ENCODE assay signal across 17 cellular contexts in the genomic region with DNA sequence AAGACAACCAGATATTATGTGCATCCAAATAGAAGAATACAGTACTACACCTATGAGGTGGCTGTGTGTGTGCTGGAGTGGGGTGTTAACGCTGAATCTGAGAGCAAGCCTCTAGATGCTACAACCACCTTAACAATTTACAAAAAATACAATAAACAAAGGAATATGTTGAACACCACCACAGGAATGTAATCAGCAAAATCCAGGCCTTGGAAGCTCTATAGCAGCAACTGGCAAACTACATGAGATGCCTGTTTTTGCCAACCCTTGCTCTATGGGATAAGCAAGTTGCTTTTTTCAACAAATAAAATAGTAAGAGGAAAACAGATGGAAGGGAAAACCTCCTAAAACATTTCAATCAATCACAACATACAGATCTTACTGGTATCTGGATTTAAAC. TPM values are rescaled to one million over a fixed set of nuclear protein-coding genes. Genes with fewer than 3 reads are reported as not detected.
DNase-seq lines count a peak whose midpoint lies in the region; ATAC-seq and TF ChIP-seq lines count a peak whose summit lies in the region.
"Had no signal": no experiment of that assay in that cellular context is flagged by ENCODE, and none has a peak within 500 bp of the region (broad histone marks: within the 10 kb centered on the region; RNA-seq: fewer than 3 reads in every experiment).

No MANE protein-coding gene starts in this region.

- H3K4me1 Mint-ChIP-seq in activated naive CD8-positive, alpha-beta T cell (ENCODE audit: low read depth): peaks cover 58% of the 10 kb centered on the region
- peaks cover 33% of the 10 kb centered on the region for H3K4me1 Mint-ChIP-seq in activated naive CD8-positive, alpha-beta T cell treated with anti-CD3 and anti-CD28 coated beads, Interleukin-2, amount 50 U/mL, for 24 hours
- H3K4me1 Mint-ChIP-seq in IgD-negative memory B cell (peaks cover 16 to 31% (median 19%) of the 10 kb centered on the region in 3 donors), brain (peaks cover 5% of the 10 kb centered on the region), progenitor cell of endocrine pancreas (ENCODE audit: low read depth) (no peaks in the 10 kb centered on the region)

- ATAC-seq in activated naive CD8-positive, alpha-beta T cell treated with anti-CD3 and anti-CD28 coated beads, Interleukin-2, amount 50 U/mL, for 24 hours: no peak
- no peak for ATAC-seq in HG03097 (IDR thresholded peaks at IDR 0.05; ENCODE audit: low FRiP score, unreplicated experiment)
- ATAC-seq: body of pancreas; HCT116; mucosa of descending colon; Right ventricle myocardium inferior; stimulated activated memory B cell treated with anti-CD40 and anti-IgM and Interleukin-4, amounts not matched to agents 10 μg/mL and 1 μg/mL and 100 μg/mL, for 72 hours had no signal

- H3K27ac Mint-ChIP-seq in activated naive CD8-positive, alpha-beta T cell: peak overlapping the region; percentile 28
- H3K27ac Mint-ChIP-seq in activated naive CD8-positive, alpha-beta T cell treated with anti-CD3 and anti-CD28 coated beads, Interleukin-2, amount 50 U/mL, for 24 hours: no peak overlapping the region
- H3K27ac Mint-ChIP-seq in IgD-negative memory B cell: peak overlapping the region in 2 of 3 donors; percentile 23 to 39
- peak overlapping the region in 3 of 5 experiments; percentile 25 to 36 (median 32) for H3K27ac Mint-ChIP-seq in brain
- H3K27ac Mint-ChIP-seq in progenitor cell of endocrine pancreas: peak overlapping the region; percentile 29
- H3K27ac Mint-ChIP-seq: stimulated activated memory B cell treated with anti-CD40 and anti-IgM and Interleukin-4, amounts not matched to agents 10 μg/mL and 1 μg/mL and 100 μg/mL, for 72 hours had no signal

- H3K27me3 Mint-ChIP-seq in activated naive CD8-positive, alpha-beta T cell: no peaks in the 10 kb centered on the region
- no peaks in the 10 kb centered on the region for H3K27me3 Mint-ChIP-seq in activated naive CD8-positive, alpha-beta T cell treated with anti-CD3 and anti-CD28 coated beads, Interleukin-2, amount 50 U/mL, for 24 hours
- no peaks in the 10 kb centered on the region for H3K27me3 Mint-ChIP-seq in IgD-negative memory B cell
- H3K27me3 Mint-ChIP-seq in brain: no peaks in the 10 kb centered on the region
- no peaks in the 10 kb centered on the region for H3K27me3 Mint-ChIP-seq in progenitor cell of endocrine pancreas
- H3K27me3 Mint-ChIP-seq: stimulated activated memory B cell treated with anti-CD40 and anti-IgM and Interleukin-4, amounts not matched to agents 10 μg/mL and 1 μg/mL and 100 μg/mL, for 72 hours had no signal

- H3K36me3 Mint-ChIP-seq in activated naive CD8-positive, alpha-beta T cell: peaks cover 19% of the 10 kb centered on the region
- H3K36me3 Mint-ChIP-seq in activated naive CD8-positive, alpha-beta T cell treated with anti-CD3 and anti-CD28 coated beads, Interleukin-2, amount 50 U/mL, for 24 hours (ENCODE audit: low read depth): peaks cover 55% of the 10 kb centered on the region
- peaks cover 1% of the 10 kb centered on the region for H3K36me3 Mint-ChIP-seq in IgD-negative memory B cell
- peaks cover 84% of the 10 kb centered on the region for H3K36me3 Mint-ChIP-seq in brain
- H3K36me3 Mint-ChIP-seq in progenitor cell of endocrine pancreas (ENCODE audit: insufficient read depth): peaks cover 19% of the 10 kb centered on the region

- TF ChIP-seq CTCF in brain (conservative IDR thresholded peaks at IDR 0.05): no peak
- TF ChIP-seq CTCF in progenitor cell of endocrine pancreas (IDR thresholded peaks at IDR 0.05; ENCODE audit: unreplicated experiment): no peak

- H3K4me3 Mint-ChIP-seq in activated naive CD8-positive, alpha-beta T cell: peak overlapping the region; percentile 20
- H3K4me3 Mint-ChIP-seq in activated naive CD8-positive, alpha-beta T cell treated with anti-CD3 and anti-CD28 coated beads, Interleukin-2, amount 50 U/mL, for 24 hours: no peak overlapping the region
- H3K4me3 Mint-ChIP-seq in IgD-negative memory B cell: no peak overlapping the region
- no peak overlapping the region for H3K4me3 Mint-ChIP-seq in brain
- no peak overlapping the region for H3K4me3 Mint-ChIP-seq in progenitor cell of endocrine pancreas (ENCODE audit: low read depth)
- H3K4me3 Mint-ChIP-seq: stimulated activated memory B cell treated with anti-CD40 and anti-IgM and Interleukin-4, amounts not matched to agents 10 μg/mL and 1 μg/mL and 100 μg/mL, for 72 hours had no signal

- no peaks in the 10 kb centered on the region for H3K9me3 Mint-ChIP-seq in activated naive CD8-positive, alpha-beta T cell (ENCODE audit: low read depth)
- no peaks in the 10 kb centered on the region for H3K9me3 Mint-ChIP-seq in activated naive CD8-positive, alpha-beta T cell treated with anti-CD3 and anti-CD28 coated beads, Interleukin-2, amount 50 U/mL, for 24 hours
- no peaks in the 10 kb centered on the region for H3K9me3 Mint-ChIP-seq in IgD-negative memory B cell
- no peaks in the 10 kb centered on the region for H3K9me3 Mint-ChIP-seq in brain
- H3K9me3 Mint-ChIP-seq in progenitor cell of endocrine pancreas (ENCODE audit: low read depth): no peaks in the 10 kb centered on the region
- H3K9me3 Mint-ChIP-seq: stimulated activated memory B cell treated with anti-CD40 and anti-IgM and Interleukin-4, amounts not matched to agents 10 μg/mL and 1 μg/mL and 100 μg/mL, for 72 hours had no signal

- no peak for DNase-seq in activated naive CD8-positive, alpha-beta T cell treated with anti-CD3 and anti-CD28 coated beads, Interleukin-2, amount 50 U/mL, for 24 hours
- DNase-seq in progenitor cell of endocrine pancreas (ENCODE audit: low spot score, unreplicated experiment): no peak
- no peak for DNase-seq in NCI-H1417 (lab: John Stamatoyannopoulos, UW)
- DNase-seq in GM19238 (ENCODE audit: insufficient read length, low spot score): no peak
- DNase-seq: activated naive CD4-positive, alpha-beta T cell treated with Interleukin-2 at 50 U/mL for 16 hours; body of pancreas; DMS53; effector memory CD4-positive, alpha-beta T cell; mucosa of descending colon; NCI-H2029 treated with DMSO at 0.1 percent for 48 hours had no signal

RNA-seq across cellular contexts. Expression of a gene that starts 23.9 kb away (rescaled TPM):
- 104 TPM for polyA plus RNA-seq in IgD-negative memory B cell
- 23.1 TPM for polyA plus RNA-seq in brain (ENCODE audit: insufficient read depth, low read depth, low replicate concordance)
- 144 and 151 TPM in 2 replicates for total RNA-seq in progenitor cell of endocrine pancreas
